14 cellular contexts compared by ENCODE assay signal in genomic region chr3:119359476-119359998, GRCh38.
DNase-seq lines count a peak whose midpoint lies in the region; ATAC-seq and TF ChIP-seq lines count a peak whose summit lies in the region.
"Had no signal": no experiment of that assay in that cellular context is flagged by ENCODE, and none has a peak within 500 bp of the region (broad histone marks: within the 10 kb centered on the region; RNA-seq: fewer than 3 reads in every experiment).

No MANE protein-coding gene starts in this region.

- DNase-seq in NAMALWA (ENCODE audit: low spot score): peak; percentile 36
- no peak for DNase-seq in nephron progenitor cell
- no peak for DNase-seq in breast epithelium (ENCODE audit: low spot score in 2 of 2)
- no peak for DNase-seq in Peyer's patch
- no peak for DNase-seq in inferior parietal cortex (ENCODE audit: extremely low spot score)
- no peak for DNase-seq in vagina (ENCODE audit: extremely low spot score in 2 of 2)
- DNase-seq: aorta, DMS79 treated with DMSO at 0.1 percent for 48 hours, esophagus squamous epithelium, kidney glomerular epithelial cell, NCI-H2171 treated with DMSO at 0.1 percent for 48 hours had no signal

- H3K4me1 ChIP-seq in breast epithelium: no peaks in the 10 kb centered on the region
- no peaks in the 10 kb centered on the region for H3K4me1 ChIP-seq in Peyer's patch
- peaks cover 4% of the 10 kb centered on the region for H3K4me1 ChIP-seq in vagina
- H3K4me1 ChIP-seq: parathyroid adenoma had no signal

- H3K36me3 ChIP-seq in breast epithelium (no peaks in the 10 kb centered on the region), Peyer's patch (no peaks in the 10 kb centered on the region), vagina (no peaks in the 10 kb centered on the region)
- H3K36me3 ChIP-seq: esophagus squamous epithelium had no signal

- H3K27ac Mint-ChIP-seq in nephron progenitor cell: peak overlapping the region; percentile 1

- no peak overlapping the region for H3K4me3 ChIP-seq in breast epithelium
- H3K4me3 ChIP-seq in Peyer's patch: no peak overlapping the region
- H3K4me3 ChIP-seq in vagina: no peak overlapping the region
- H3K4me3 ChIP-seq: esophagus squamous epithelium had no signal

- H3K27me3 ChIP-seq in breast epithelium: no peaks in the 10 kb centered on the region
- H3K27me3 ChIP-seq in Peyer's patch: no peaks in the 10 kb centered on the region
- no peaks in the 10 kb centered on the region for H3K27me3 ChIP-seq in vagina
- H3K27me3 ChIP-seq: esophagus squamous epithelium had no signal

- no peaks in the 10 kb centered on the region for H3K27me3 Mint-ChIP-seq in nephron progenitor cell (ENCODE audit: low read depth, poor library complexity)

- TF ChIP-seq CTCF in nephron progenitor cell (IDR thresholded peaks at IDR 0.05) (no peak), breast epithelium (IDR thresholded peaks at IDR 0.05) (no peak), Peyer's patch (IDR thresholded peaks at IDR 0.05) (no peak), vagina (IDR thresholded peaks at IDR 0.05) (no peak)

- TF ChIP-seq POLR2A in breast epithelium (IDR thresholded peaks at IDR 0.05) (no peak), Peyer's patch (IDR thresholded peaks at IDR 0.05) (no peak), vagina (IDR thresholded peaks at IDR 0.05) (no peak)

- intact Hi-C loops in breast epithelium (cut with DNase I; ENCODE audit: low total_unique reads): loop anchor here (10.0 kb wide), 1 partner anchor 1065 kb away; no protein-coding TSS in a partner anchor
- intact Hi-C loops in vagina (cut with DNase I): loop anchor here (5.0 kb wide), 1 partner anchor 82 kb away; no protein-coding TSS in a partner anchor

- H3K9me3 ChIP-seq in breast epithelium (no peaks in the 10 kb centered on the region), Peyer's patch (no peaks in the 10 kb centered on the region), vagina (no peaks in the 10 kb centered on the region)
- H3K9me3 ChIP-seq: esophagus squamous epithelium had no signal

- no peaks in the 10 kb centered on the region for H3K9me3 Mint-ChIP-seq in nephron progenitor cell

- H3K27ac ChIP-seq in breast epithelium (no peak overlapping the region), Peyer's patch (no peak overlapping the region), vagina (no peak overlapping the region)
- H3K27ac ChIP-seq: parathyroid adenoma had no signal

- no peaks in the 10 kb centered on the region for H3K36me3 Mint-ChIP-seq in nephron progenitor cell (ENCODE audit: low read depth)

- ATAC-seq in GM19043 (IDR thresholded peaks at IDR 0.05; ENCODE audit: low read depth, unreplicated experiment) (peak; percentile 85), HG02642 (IDR thresholded peaks at IDR 0.05; ENCODE audit: poor library complexity, unreplicated experiment) (peak; percentile 69)

- peaks cover 17% of the 10 kb centered on the region for H3K4me1 Mint-ChIP-seq in nephron progenitor cell

- H3K4me3 Mint-ChIP-seq in nephron progenitor cell: no peak overlapping the region
